Comparison of ENCODE assay signal across 8 cellular contexts in the genomic region with DNA sequence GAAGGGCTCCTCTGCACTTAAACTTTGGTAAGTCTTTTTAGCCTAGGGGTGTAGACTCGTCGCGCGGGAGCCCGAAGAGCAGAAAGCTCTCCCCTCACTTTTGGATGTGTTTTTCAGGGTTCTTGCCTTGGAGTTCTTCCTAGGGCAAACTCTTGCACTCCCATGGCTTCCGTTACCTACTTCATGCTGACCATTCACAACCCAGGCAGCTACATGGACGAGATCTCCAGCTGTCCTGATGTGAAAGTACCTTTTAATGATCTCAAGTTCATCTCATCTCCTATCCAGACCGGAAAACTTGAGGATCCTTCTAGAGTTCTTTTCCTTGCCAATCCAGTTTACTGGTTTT. TPM values are rescaled to one million over a fixed set of nuclear protein-coding genes. Genes with fewer than 3 reads are reported as not detected.
A peak's percentile ranks its signal among the peaks of the same experiment; 100 is the strongest.
DNase-seq lines count a peak whose midpoint lies in the region; FAIRE-seq and TF ChIP-seq lines count a peak whose summit lies in the region.

No MANE protein-coding gene starts in this region.

- H4K20me1 ChIP-seq in osteoblast (ENCODE audit: insufficient read depth, low read length), result no peaks in the 10 kb centered on the region

- H3K4me2 ChIP-seq in osteoblast (ENCODE audit: insufficient read depth, low read length), result peak overlapping the region; percentile 94

- no peak for TF ChIP-seq CTCF in GM12864 (IDR thresholded peaks at IDR 0.05; ENCODE audit: low read depth, low read length, missing control alignments)
- TF ChIP-seq CTCF in osteoblast (IDR thresholded peaks at IDR 0.05; ENCODE audit: extremely low read depth, low read depth, low read length), result no peak
- TF ChIP-seq CTCF in D721Med (IDR thresholded peaks at IDR 0.05; ENCODE audit: insufficient read depth, missing control alignments), result no peak

- peak overlapping the region; percentile 69 for H3K27ac ChIP-seq in epithelial cell of prostate
- peak overlapping the region; percentile 79 for H3K27ac ChIP-seq in osteoblast (ENCODE audit: low read depth, low read length)

- H2AFZ ChIP-seq in osteoblast (ENCODE audit: low read length), result peak overlapping the region; percentile 96

- peak overlapping the region; percentile 76 for H3K4me3 ChIP-seq in GM12864 (ENCODE audit: low read depth, low read length)
- H3K4me3 ChIP-seq in osteoblast (ENCODE audit: insufficient read depth, low read length), result peak overlapping the region; percentile 97

- no peak for DNase-seq in GM12864 (ENCODE audit: low read depth)
- peak; percentile 20 for DNase-seq in NCI-H226
- DNase-seq in epithelial cell of prostate (ENCODE audit: low read depth, low spot score), result no peak
- DNase-seq in osteoblast (ENCODE audit: insufficient read length, low spot score, missing footprints), result no peak
- DNase-seq in iPS-NIHi11 (ENCODE audit: low spot score), result no peak
- DNase-seq in germinal center (ENCODE audit: low spot score), result no peak
- no peak for DNase-seq in NCI-H187 (lab: John Stamatoyannopoulos, UW)
- DNase-seq in D721Med (ENCODE audit: insufficient read length, low spot score), result no peak

- FAIRE-seq in D721Med (lab: Jason Lieb, UNC), result no peak

- H3K4me1 ChIP-seq in osteoblast (ENCODE audit: insufficient read depth, low read length), result peaks cover 11% of the 10 kb centered on the region

- H3K79me2 ChIP-seq in osteoblast (ENCODE audit: insufficient read depth, low read length), result peaks cover 83% of the 10 kb centered on the region

- no peaks in the 10 kb centered on the region for H3K27me3 ChIP-seq in osteoblast (ENCODE audit: insufficient read depth, low read length)

- no peaks in the 10 kb centered on the region for H3K9me3 ChIP-seq in osteoblast (ENCODE audit: low read depth, low read length)

- H3K36me3 ChIP-seq in osteoblast (ENCODE audit: insufficient read depth, low read length), result peaks cover 7% of the 10 kb centered on the region

RNA-seq across cellular contexts. Expression of a gene that starts 0.5 kb away (rescaled TPM):
- total RNA-seq in osteoblast, result 5.0 and 5.4 TPM in 2 replicates

RNA-seq across cellular contexts. Expression of a gene that starts 9.0 kb away (rescaled TPM):
- 49.2 and 56.9 TPM in 2 replicates for total RNA-seq in osteoblast

RNA-seq across cellular contexts. Expression of a gene that starts 18.7 kb away (rescaled TPM):
- total RNA-seq in osteoblast, result 13.8 TPM in 2 replicates

RNA-seq across cellular contexts. Expression of a gene that starts 26.7 kb away (rescaled TPM):
- 49.2 and 52.5 TPM in 2 replicates for total RNA-seq in osteoblast
